18 cellular contexts compared by ENCODE assay signal in the genomic region with DNA sequence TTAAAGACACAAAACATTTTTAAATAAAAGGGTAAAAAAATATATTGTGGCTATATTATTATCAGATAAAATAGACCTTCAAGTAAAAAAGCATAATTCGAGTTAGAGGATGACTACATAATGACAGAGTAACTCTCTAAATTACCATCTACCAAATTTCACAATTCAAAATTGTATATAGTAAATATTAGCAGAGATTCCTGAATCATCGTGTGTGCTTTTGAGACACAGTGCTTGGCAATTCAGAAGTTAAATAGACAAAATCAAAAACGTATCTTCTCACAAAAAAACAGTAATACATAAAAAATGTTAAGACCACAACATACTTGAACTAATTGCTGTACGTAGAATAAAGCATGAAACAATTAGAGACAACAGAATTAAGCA.
A peak's percentile ranks its signal among the peaks of the same experiment; 100 is the strongest.
DNase-seq lines count a peak whose midpoint lies in the region; ATAC-seq and TF ChIP-seq lines count a peak whose summit lies in the region.
"Had no signal": no experiment of that assay in that cellular context is flagged by ENCODE, and none has a peak within 500 bp of the region (broad histone marks: within the 10 kb centered on the region; RNA-seq: fewer than 3 reads in every experiment).

No MANE protein-coding gene starts in this region.

- ATAC-seq in RWPE2 (ENCODE audit: low read depth) (peak; percentile 34; the same call in 2 of the 3 replicates), HG03095 (IDR thresholded peaks at IDR 0.05; ENCODE audit: unreplicated experiment) (no peak)
- ATAC-seq in activated T-helper 17 cell treated with anti-CD3 and anti-CD28 coated beads, Interleukin-2, amount 50 U/mL, for 72 hours (replicated peaks), result no peak
- ATAC-seq: activated CD4-positive, alpha-beta T cell treated with anti-CD3 and anti-CD28 coated beads for 36 hours; GM12878; stimulated activated memory B cell treated with anti-CD40 and anti-IgM and Interleukin-4, amounts not matched to agents 10 μg/mL and 1 μg/mL and 100 μg/mL, for 72 hours had no signal

- H3K4me1 Mint-ChIP-seq in activated T-helper 17 cell treated with anti-CD3 and anti-CD28 coated beads, Interleukin-2, amount 50 U/mL, for 72 hours, result no peaks in the 10 kb centered on the region
- H3K4me1 Mint-ChIP-seq: B cell; stimulated activated memory B cell treated with anti-CD40 and anti-IgM and Interleukin-4, amounts not matched to agents 10 μg/mL and 1 μg/mL and 100 μg/mL, for 72 hours had no signal

- no peak overlapping the region for H3K4me3 Mint-ChIP-seq in activated T-helper 17 cell treated with anti-CD3 and anti-CD28 coated beads, Interleukin-2, amount 50 U/mL, for 72 hours
- H3K4me3 Mint-ChIP-seq: activated CD4-positive, alpha-beta T cell treated with anti-CD3 and anti-CD28 coated beads for 36 hours; B cell; stimulated activated memory B cell treated with anti-CD40 and anti-IgM and Interleukin-4, amounts not matched to agents 10 μg/mL and 1 μg/mL and 100 μg/mL, for 72 hours had no signal

- no peak for TF ChIP-seq CTCF in RWPE2 (IDR thresholded peaks at IDR 0.05; ENCODE audit: poor library complexity, severe bottlenecking)

- H3K4me3 ChIP-seq in RWPE2 (ENCODE audit: severe bottlenecking), result no peak overlapping the region
- H3K4me3 ChIP-seq: dorsolateral prefrontal cortex, GM12878, left ventricle myocardium inferior, testis had no signal

- H3K9me3 ChIP-seq in RWPE2 (ENCODE audit: severe bottlenecking), result no peaks in the 10 kb centered on the region
- H3K9me3 ChIP-seq: left ventricle myocardium inferior, testis had no signal

- no peaks in the 10 kb centered on the region for H3K27me3 ChIP-seq in RWPE2 (ENCODE audit: insufficient read depth, poor library complexity, severe bottlenecking)
- H3K27me3 ChIP-seq: dorsolateral prefrontal cortex, testis had no signal

- peaks cover 43% of the 10 kb centered on the region for H3K4me1 ChIP-seq in RWPE2 (ENCODE audit: insufficient read depth, poor library complexity, severe bottlenecking)
- H3K4me1 ChIP-seq: left ventricle myocardium inferior had no signal

- peak overlapping the region; percentile 70 for H3K27ac ChIP-seq in RWPE2 (ENCODE audit: poor library complexity, severe bottlenecking)
- H3K27ac ChIP-seq: dorsolateral prefrontal cortex, left ventricle myocardium inferior, testis had no signal

- no peaks in the 10 kb centered on the region for H3K36me3 ChIP-seq in RWPE2 (ENCODE audit: low read depth)
- H3K36me3 ChIP-seq: left ventricle myocardium inferior had no signal

- H3K27ac Mint-ChIP-seq in activated T-helper 17 cell treated with anti-CD3 and anti-CD28 coated beads, Interleukin-2, amount 50 U/mL, for 72 hours, result no peak overlapping the region
- H3K27ac Mint-ChIP-seq: activated CD4-positive, alpha-beta T cell treated with anti-CD3 and anti-CD28 coated beads for 36 hours; B cell; stimulated activated memory B cell treated with anti-CD40 and anti-IgM and Interleukin-4, amounts not matched to agents 10 μg/mL and 1 μg/mL and 100 μg/mL, for 72 hours had no signal

- peak; percentile 32 for DNase-seq in EL
- DNase-seq in RWPE2 (ENCODE audit: low spot score), result no peak
- peak; percentile 15 for DNase-seq in fibroblast of gingiva (ENCODE audit: low read depth)
- DNase-seq in renal cortical epithelial cell (ENCODE audit: low read depth), result peak; percentile 17
- DNase-seq in COLO668 (lab: John Stamatoyannopoulos, UW; ENCODE audit: unreplicated experiment), result no peak
- DNase-seq: activated CD4-positive, alpha-beta T cell treated with anti-CD3 and anti-CD28 coated beads for 36 hours; dorsolateral prefrontal cortex; glutamatergic neuron; left ventricle myocardium inferior; NCI-H2029 treated with DMSO at 0.1 percent for 48 hours; NCI-H510A; nucleus accumbens had no signal

- H3K36me3 Mint-ChIP-seq in activated T-helper 17 cell treated with anti-CD3 and anti-CD28 coated beads, Interleukin-2, amount 50 U/mL, for 72 hours (ENCODE audit: low read depth), result no peaks in the 10 kb centered on the region
- H3K36me3 Mint-ChIP-seq: stimulated activated memory B cell treated with anti-CD40 and anti-IgM and Interleukin-4, amounts not matched to agents 10 μg/mL and 1 μg/mL and 100 μg/mL, for 72 hours had no signal

- no peaks in the 10 kb centered on the region for H3K9me3 Mint-ChIP-seq in activated T-helper 17 cell treated with anti-CD3 and anti-CD28 coated beads, Interleukin-2, amount 50 U/mL, for 72 hours
- H3K9me3 Mint-ChIP-seq: stimulated activated memory B cell treated with anti-CD40 and anti-IgM and Interleukin-4, amounts not matched to agents 10 μg/mL and 1 μg/mL and 100 μg/mL, for 72 hours had no signal

- H3K27me3 Mint-ChIP-seq in activated T-helper 17 cell treated with anti-CD3 and anti-CD28 coated beads, Interleukin-2, amount 50 U/mL, for 72 hours, result no peaks in the 10 kb centered on the region
- H3K27me3 Mint-ChIP-seq: B cell had no signal

Comparison
In these comparisons a context has a peak if more than half of its experiments do, and no peak if none do; other contexts are left out.
1. DNase-seq: peak in EL (single experiment), fibroblast of gingiva (single experiment) and renal cortical epithelial cell (single experiment); none in RWPE2 (single experiment) and COLO668 (single experiment).